8 cellular contexts compared by ENCODE assay signal in genomic region chr1:226121587-226122400, GRCh38. TPM values are rescaled to one million over a fixed set of nuclear protein-coding genes. Genes with fewer than 3 reads are reported as not detected.
DNase-seq lines count a peak whose midpoint lies in the region; ATAC-seq and TF ChIP-seq lines count a peak whose summit lies in the region.

No MANE protein-coding gene starts in this region.

- peak; percentile 59 for ATAC-seq in HG02840 (IDR thresholded peaks at IDR 0.05; ENCODE audit: low FRiP score, unreplicated experiment)

- dilution Hi-C loops in mammary epithelial cell (cut with HindIII; ENCODE audit: low sequenced_read_pairs), result no loop called here

- no peaks in the 10 kb centered on the region for H3K27me3 ChIP-seq in mammary epithelial cell (ENCODE audit: insufficient read depth, low read length)

- in situ Hi-C loops in mammary epithelial cell (cut with MboI; ENCODE audit: low sequenced_read_pairs in 2 of 2), result loop anchor here in 1 of 2 donors (10.0 kb wide), 1 partner anchor 57 kb away; the partner anchor contains the start of gene H3-3A

- TF ChIP-seq CTCF in mammary epithelial cell (conservative IDR thresholded peaks at IDR 0.05 in 1 of 2, IDR thresholded peaks at IDR 0.05 in 1 of 2; ENCODE audit: extremely low read depth in 1 of 2, insufficient read depth in 1 of 2, low read depth in 1 of 2, low read length in 2 of 2), result peak; percentile 45 to 61

- H3K79me2 ChIP-seq in mammary epithelial cell (ENCODE audit: insufficient read depth, low read length), result no peaks in the 10 kb centered on the region

- H3K4me3 ChIP-seq in mammary epithelial cell (replicated peaks in 1 of 3; ENCODE audit: insufficient read depth in 1 of 3, low read depth in 2 of 3, low read length in 3 of 3), result peak overlapping the region; percentile 58 to 74 (median 66)

- H4K20me1 ChIP-seq in mammary epithelial cell (ENCODE audit: insufficient read depth, low read length), result no peaks in the 10 kb centered on the region

- 2% methylated on average over 21 of the region's 104 CpGs for WGBS in mammary epithelial cell (ENCODE audit: low coverage, missing lambda C conversion rate)

- intact Hi-C loops in mammary epithelial cell (cut with micrococcal nuclease), result loop anchor here (1.0 to 10.0 kb wide), 4 partner anchors 39 to 646 kb away; partner anchors contain the start of gene SDE2

- H3K9me3 ChIP-seq in mammary epithelial cell (replicated peaks; ENCODE audit: insufficient read depth, low read length), result no peaks in the 10 kb centered on the region

- peaks cover 32% of the 10 kb centered on the region for H3K4me1 ChIP-seq in mammary epithelial cell (ENCODE audit: insufficient read depth, low read length)

- H3K4me2 ChIP-seq in mammary epithelial cell (ENCODE audit: insufficient read depth, low read depth, low read length), result peak overlapping the region; percentile 99

- CTCF ChIA-PET in mammary epithelial cell (lab: Charles Lee; ENCODE audit: low non-redundant PET), result no interaction called here

- peak overlapping the region; percentile 98 for H2AFZ ChIP-seq in mammary epithelial cell (ENCODE audit: low read depth, low read length)

- no peaks in the 10 kb centered on the region for H3K36me3 ChIP-seq in mammary epithelial cell (ENCODE audit: insufficient read depth, low read length)

- H3K27ac ChIP-seq in mammary epithelial cell (ENCODE audit: insufficient read depth, low read depth, low read length), result peak overlapping the region; percentile 49

- DNase-seq in SHP77 (lab: John Stamatoyannopoulos, UW) (peak; percentile 45 to 58), SHP77 treated with DMSO at 0.1 percent for 48 hours (lab: John Stamatoyannopoulos, UW) (no peak), NCI-H146 (lab: John Stamatoyannopoulos, UW) (peak; percentile 91), UCSD-AML1 (lab: John Stamatoyannopoulos, UW; ENCODE audit: unreplicated experiment) (peak; percentile 75), mammary epithelial cell (peak; percentile 37), kidney glomerular epithelial cell (lab: John Stamatoyannopoulos, UW) (peak; percentile 19)
- peak; percentile 62 for DNase-seq in stimulated activated CD4-positive, alpha-beta T cell treated with anti-CD3 and anti-CD28 coated beads, Interleukin-2, amount 100 ng/mL, for 4 hours (ENCODE audit: low read depth)

- H3K9ac ChIP-seq in mammary epithelial cell (ENCODE audit: insufficient read depth, low read length), result peak overlapping the region; percentile 17

- BruUV-seq in mammary epithelial cell (replicated peaks; lab: Mats Ljungman, UMichigan), result no TSS peak

RNA-seq across cellular contexts. Expression of gene H3-3A, which starts 59.3 kb away (rescaled TPM):
- 100 to 1,000 TPM; 209 to 262 TPM for total RNA-seq in mammary epithelial cell
- polyA plus RNA-seq in mammary epithelial cell, result 394 TPM
- 16.2 TPM for polyA minus RNA-seq in mammary epithelial cell
